1 cellular context compared by ENCODE assay signal in genomic region chr19:10460714-10461046, GRCh38.
TF ChIP-seq lines count a peak whose summit lies in the region.

No MANE protein-coding gene starts in this region.

TF ChIP-seq in WTC11, 78 proteins besides CTCF, POLR2A, EP300 and RAD21 (continued from another document):
- no peak for TF ChIP-seq ARID4B (CRISPR knock-in tag; IDR thresholded peaks at IDR 0.05; ENCODE audit: borderline replicate concordance)
- no peak for TF ChIP-seq NR2C2 (CRISPR knock-in tag; IDR thresholded peaks at IDR 0.05)
- TF ChIP-seq GTF2I (CRISPR knock-in tag; conservative IDR thresholded peaks at IDR 0.05), result peak; percentile 69; the same call in 1 of the 2 replicates
- 0 out of 2 replicates have a peak, but pooled peaks have one; percentile 61 for TF ChIP-seq ZNF121 (CRISPR knock-in tag; IDR thresholded peaks at IDR 0.05)
- TF ChIP-seq, protein P1, sequence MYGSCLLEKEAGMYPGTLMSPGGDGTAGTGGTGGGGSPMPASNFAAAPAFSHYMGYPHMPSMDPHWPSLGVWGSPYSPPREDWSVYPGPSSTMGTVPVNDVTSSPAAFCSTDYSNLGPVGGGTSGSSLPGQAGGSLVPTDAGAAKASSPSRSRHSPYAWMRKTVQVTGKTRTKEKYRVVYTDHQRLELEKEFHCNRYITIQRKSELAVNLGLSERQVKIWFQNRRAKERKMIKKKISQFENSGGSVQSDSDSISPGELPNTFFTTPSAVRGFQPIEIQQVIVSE (CRISPR knock-in tag; IDR thresholded peaks at IDR 0.05; ENCODE audit: borderline replicate concordance), result no peak
- TF ChIP-seq ZBTB21 (CRISPR knock-in tag; IDR thresholded peaks at IDR 0.05; ENCODE audit: borderline replicate concordance), result no peak
